17 cellular contexts compared by ENCODE assay signal in the genomic region with DNA sequence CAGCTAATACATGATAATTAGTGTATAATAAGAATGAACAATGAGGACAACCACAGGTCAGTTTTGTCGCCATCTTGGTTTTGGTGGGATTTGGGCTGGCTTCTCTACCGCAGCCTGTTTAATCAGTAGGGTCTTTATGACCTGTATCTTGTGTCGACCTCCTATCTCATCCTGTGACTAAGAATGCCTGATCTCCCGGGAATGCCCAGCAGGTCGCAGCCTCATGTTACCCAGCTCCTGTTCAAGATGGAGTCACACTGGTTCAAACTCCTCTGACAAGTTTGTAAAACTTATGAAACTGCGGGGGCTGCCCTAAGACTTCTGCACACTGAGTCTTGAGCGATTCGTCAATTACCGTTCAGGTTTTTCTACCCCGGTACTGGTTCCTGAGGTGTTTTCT. TPM values are rescaled to one million over a fixed set of nuclear protein-coding genes. Genes with fewer than 3 reads are reported as not detected.
DNase-seq lines count a peak whose midpoint lies in the region; ATAC-seq, FAIRE-seq and TF ChIP-seq lines count a peak whose summit lies in the region.
"Had no signal": no experiment of that assay in that cellular context is flagged by ENCODE, and none has a peak within 500 bp of the region (broad histone marks: within the 10 kb centered on the region; RNA-seq: fewer than 3 reads in every experiment).

No MANE protein-coding gene starts in this region.

- no peak for ATAC-seq in GM12878
- ATAC-seq in GM18907 (IDR thresholded peaks at IDR 0.05; ENCODE audit: unreplicated experiment) = no peak
- ATAC-seq: CD8-positive, alpha-beta T cell; HepG2 had no signal

- H3K9me3 ChIP-seq in GM12878 (replicated peaks; ENCODE audit: control insufficient read depth, insufficient read depth, low read length) (no peaks in the 10 kb centered on the region), esophagus muscularis mucosa (no peaks in the 10 kb centered on the region)
- H3K9me3 ChIP-seq: BLaER1 treated with 17β-estradiol and CSF1 and Interleukin-3, amounts not matched to agents 10 nM and 100 nM; HAP-1 had no signal

- no peak for FAIRE-seq in GM12878 (lab: Jason Lieb, UNC)
- FAIRE-seq: H1, HepG2 had no signal

- in situ Hi-C loops in GM12878 (cut with MboI) = no loop called here

- CTCF ChIA-PET in GM12878 (lab: Yijun Ruan, JAX) = interaction anchor here (0.6 to 5.7 kb wide), 5 partner anchors 10 to 740 kb away, joined by 3 to 104 read pairs (median 6); a partner anchor contains a TSS

- H3K79me1 ChIP-seq in mesendoderm (ENCODE audit: low read length) = no peaks in the 10 kb centered on the region

- H3K27me3 ChIP-seq in GM12878 (replicated peaks in 1 of 2; ENCODE audit: control insufficient read depth in 2 of 2, insufficient read depth in 2 of 2, low read length in 1 of 2) (no peaks in the 10 kb centered on the region), mesendoderm (ENCODE audit: insufficient read depth, low read length, poor library complexity) (no peaks in the 10 kb centered on the region), esophagus muscularis mucosa (peaks cover 0 to 43% (median 7%) of the 10 kb centered on the region in 4 donors)
- H3K27me3 ChIP-seq: BLaER1 treated with 17β-estradiol and CSF1 and Interleukin-3, amounts not matched to agents 10 nM and 100 nM had no signal

- H3K27ac ChIP-seq in GM12878 (ENCODE audit: control insufficient read depth, insufficient read depth) = no peak overlapping the region
- H3K27ac ChIP-seq in mesendoderm (ENCODE audit: low read depth, low read length) = no peak overlapping the region
- H3K27ac ChIP-seq in esophagus muscularis mucosa (replicated peaks in 1 of 4) = no peak overlapping the region

- no TSS peak for BruUV-seq in GM12878 (replicated peaks; lab: Mats Ljungman, UMichigan)

- TF ChIP-seq RAD21 in GM12878 (IDR thresholded peaks at IDR 0.05; ENCODE audit: insufficient read depth, low read depth, low read length) = 0 out of 2 replicates have a peak, but pooled peaks have one; percentile 8

- WGBS in GM12878 (ENCODE audit: insufficient coverage, insufficient replicate concordance, low lambda C conversion rate, missing lambda C conversion rate) = 4% methylated on average over 10 of the region's 10 CpGs
- no CpG with 5 or more reads among the region's 10 CpGs for WGBS in mesendoderm (ENCODE audit: extremely low coverage, insufficient coverage, low lambda C conversion rate)
- WGBS in esophagus muscularis mucosa = 71% methylated on average over 9 of the region's 10 CpGs

- H2BK120ac ChIP-seq in mesendoderm (ENCODE audit: low read depth, low read length) = no peak overlapping the region

- SMC1A ChIA-PET in GM12878 (lab: Charles Lee; ENCODE audit: uncharacterized antibody, unreplicated experiment) = interaction anchor here (0.6 to 3.0 kb wide), 3 partner anchors 93 to 1022 kb away, joined by 3 to 22 read pairs (median 3); a partner anchor contains a TSS

- intact Hi-C loops in GM12878 (cut with micrococcal nuclease; ENCODE audit: unreplicated experiment) = no loop called here
- intact Hi-C loops in esophagus muscularis mucosa (cut with DNase I) = no loop called here

- H3K4me3 ChIP-seq in GM12865 (ENCODE audit: low read depth, low read length) (no peak overlapping the region), GM12878 (no peak overlapping the region), mesendoderm (ENCODE audit: low read length) (no peak overlapping the region), esophagus muscularis mucosa (no peak overlapping the region)
- H3K4me3 ChIP-seq: BLaER1 treated with 17β-estradiol and CSF1 and Interleukin-3, amounts not matched to agents 10 nM and 100 nM; HAP-1 had no signal

- POLR2A ChIA-PET in GM12878 (lab: Charles Lee) = no interaction called here

- peaks cover 11% of the 10 kb centered on the region for H3K4me1 ChIP-seq in GM12878 (ENCODE audit: control insufficient read depth, insufficient read depth, low read length)
- no peaks in the 10 kb centered on the region for H3K4me1 ChIP-seq in mesendoderm (ENCODE audit: control insufficient read depth, low read depth, low read length)
- H3K4me1 ChIP-seq in esophagus muscularis mucosa = peaks cover 7 to 11% (median 9%) of the 10 kb centered on the region in 4 donors
- H3K4me1 ChIP-seq: HAP-1 had no signal

- no peak overlapping the region for H3K23ac ChIP-seq in mesendoderm (ENCODE audit: low read length)

- H3K79me2 ChIP-seq in GM12878 (ENCODE audit: control insufficient read depth, insufficient read depth, low read length) (no peaks in the 10 kb centered on the region), mesendoderm (ENCODE audit: control insufficient read depth, insufficient read depth, low read length) (no peaks in the 10 kb centered on the region)

- DNase-seq in GM12865 (ENCODE audit: low read depth) (peak; percentile 73), GM12878 (ENCODE audit: low read depth, low spot score) (no peak), mesendoderm (peak; percentile 8), islet precursor cell (no peak), esophagus muscularis mucosa (ENCODE audit: extremely low spot score) (no peak)
- DNase-seq in stimulated activated CD4-positive, alpha-beta T cell treated with anti-CD3 and anti-CD28 coated beads, Interleukin-1b, Interleukin-23, amount 100 ng/mL, for 48 hours = no peak
- DNase-seq: Calu3; CD8-positive, alpha-beta T cell; DMS79 treated with DMSO at 0.1 percent for 48 hours; EL had no signal

- no peak overlapping the region for H3K56ac ChIP-seq in mesendoderm (ENCODE audit: low read length)

- no peak overlapping the region for H4K5ac ChIP-seq in mesendoderm (ENCODE audit: low read length)

- H2AK5ac ChIP-seq in mesendoderm (ENCODE audit: low read length) = no peak overlapping the region

- H3K4ac ChIP-seq in mesendoderm (ENCODE audit: low read depth, low read length) = no peak overlapping the region

- H2BK5ac ChIP-seq in mesendoderm (ENCODE audit: low read length) = no peak overlapping the region

- H3K4me2 ChIP-seq in GM12878 (ENCODE audit: control insufficient read depth, insufficient read depth) (0 out of 2 replicates have a peak overlapping the region, but pooled peaks have one; percentile 32), mesendoderm (ENCODE audit: low read length) (no peak overlapping the region)

- no peak for TF ChIP-seq CTCF in GM12865 (IDR thresholded peaks at IDR 0.05; ENCODE audit: insufficient read depth, low read depth, low read length, missing control alignments)
- no peak for TF ChIP-seq CTCF in GM12878 (IDR thresholded peaks at IDR 0.05 in 2 of 3, conservative IDR thresholded peaks at IDR 0.05 in 1 of 3; ENCODE audit: control insufficient read depth in 2 of 3, extremely low read depth in 1 of 3, insufficient read depth in 1 of 3, low read depth in 3 of 3, low read length in 3 of 3)
- no peak for TF ChIP-seq CTCF in esophagus muscularis mucosa (IDR thresholded peaks at IDR 0.05)

- TF ChIP-seq POLR2A in GM12878 (IDR thresholded peaks at IDR 0.05; ENCODE audit: low read depth, low read length) (no peak), esophagus muscularis mucosa (IDR thresholded peaks at IDR 0.05; ENCODE audit: low read depth) (no peak)

- H3K9ac ChIP-seq in GM12878 (ENCODE audit: control insufficient read depth, insufficient read depth, low read length) = no peak overlapping the region
- H3K9ac ChIP-seq in mesendoderm (ENCODE audit: low read length) = no peak overlapping the region

- no peak overlapping the region for H4K8ac ChIP-seq in mesendoderm (ENCODE audit: low read depth, low read length)

- H2BK15ac ChIP-seq in mesendoderm (replicated peaks; ENCODE audit: low read depth) = no peak overlapping the region

- H3K18ac ChIP-seq in mesendoderm (ENCODE audit: low read length) = no peak overlapping the region

- H3K36me3 ChIP-seq in GM12878 (ENCODE audit: control insufficient read depth in 2 of 2, insufficient read depth in 2 of 2, low read length in 1 of 2) = no peaks in the 10 kb centered on the region
- no peaks in the 10 kb centered on the region for H3K36me3 ChIP-seq in mesendoderm (ENCODE audit: control insufficient read depth, insufficient read depth, low read length)
- H3K36me3 ChIP-seq in esophagus muscularis mucosa = no peaks in the 10 kb centered on the region
- H3K36me3 ChIP-seq: BLaER1 treated with 17β-estradiol and CSF1 and Interleukin-3, amounts not matched to agents 10 nM and 100 nM; HAP-1 had no signal

- TF ChIP-seq EP300 in GM12878 (IDR thresholded peaks at IDR 0.05; ENCODE audit: borderline replicate concordance in 1 of 2, control insufficient read depth in 1 of 2, low read depth in 2 of 2, low read length in 2 of 2) = no peak
- TF ChIP-seq EP300 in esophagus muscularis mucosa (IDR thresholded peaks at IDR 0.05) = no peak

- RAD21 ChIA-PET in GM12878 (lab: Charles Lee; ENCODE audit: unreplicated experiment) = interaction anchor here (1.0 kb wide), 1 partner anchor 128 kb away, joined by 4 read pairs; no protein-coding TSS in a partner anchor

- no peaks in the 10 kb centered on the region for H4K20me1 ChIP-seq in GM12878 (ENCODE audit: control insufficient read depth, insufficient read depth)

- peak overlapping the region; percentile 69 for H2AFZ ChIP-seq in GM12878 (ENCODE audit: control insufficient read depth, low read depth, low read length)

RNA-seq across cellular contexts. Expression of a gene that starts 21.5 kb away (rescaled TPM):
- total RNA-seq in GM12878 (2013; cell fraction: nucleolus; rRNA removed) = 4.2 and 4.5 TPM in 2 replicates
- total RNA-seq in GM12878 (2014; rRNA removed) = 10.2 and 11.3 TPM in 2 replicates
- total RNA-seq in GM12878 (2014; rRNA removed; fragmentation: Illumina TruSeq; extraction: Trizol) = 8.4 and 9.4 TPM in 2 replicates
- total RNA-seq in GM12878 (2021) = 7.9 and 8.9 TPM in 2 replicates
- polyA plus RNA-seq in GM12878 (2011; ENCODE audit: low read depth) = 5.8 TPM
- polyA plus RNA-seq in GM12878 (2011; rRNA removed) = 25.7 and 35.7 TPM in 2 replicates
- 34.0 and 35.4 TPM in 2 replicates for polyA plus RNA-seq in GM12878 (2011; cell fraction: cytosol; rRNA removed)
- polyA plus RNA-seq in GM12878 (2011; cell fraction: nucleus; rRNA removed) = 9.3 and 14.3 TPM in 2 replicates
- 6.7 and 6.8 TPM in 2 replicates for polyA plus RNA-seq in GM12878 (2012)
- polyA plus RNA-seq in GM12878 (2014; fragmentation: Illumina TruSeq; extraction: Trizol) = 11.6 and 12.7 TPM in 2 replicates
- polyA plus RNA-seq in GM12878 (2014; fragmentation: Nextera tagmentation; extraction: Ambion mirVana) = 10 to 100 TPM; 14.4 to 23.7 TPM
- polyA plus RNA-seq in GM12878 (2014; rRNA removed) = 9.4 and 9.7 TPM in 2 replicates
- polyA plus RNA-seq in GM12878 (2016; fragmentation: Nextera tagmentation; extraction: Ambion mirVana) = 1 to 10 TPM; 8.6 TPM
- 24.4 and 32.0 TPM in 2 replicates for polyA minus RNA-seq in GM12878 (2011; rRNA and poly(A)+ RNA removed)
- polyA minus RNA-seq in GM12878 (2011; cell fraction: cytosol; rRNA and poly(A)+ RNA removed) = 5.9 and 6.1 TPM in 2 replicates
- 2.8 and 3.3 TPM in 2 replicates for polyA minus RNA-seq in GM12878 (2011; cell fraction: nucleus; rRNA and poly(A)+ RNA removed)
- polyA plus RNA-seq in mesendoderm (2013, experiment 1 of 2) = not detected
- not detected for polyA plus RNA-seq in mesendoderm (2013, experiment 2 of 2)
- under 1 TPM in 2 of 4 donors, not detected in 2; 0.17 to 0.33 TPM for total RNA-seq in esophagus muscularis mucosa
- total RNA-seq: B cell, Calu3, G401, H1, HepG2 had no signal
- polyA plus RNA-seq: H1, HepG2 had no signal

Comparison
In these comparisons a context has a peak if more than half of its experiments do, and no peak if none do; other contexts are left out.
1. DNase-seq: peak in GM12865 (single experiment) and mesendoderm (single experiment); none in GM12878 (single experiment), stimulated activated CD4-positive, alpha-beta T cell treated with anti-CD3 and anti-CD28 coated beads, Interleukin-1b, Interleukin-23, amount 100 ng/mL, for 48 hours (single experiment), islet precursor cell (single experiment) and esophagus muscularis mucosa (single experiment).